ENCODE assay signal across 20 cellular contexts in the genomic region with DNA sequence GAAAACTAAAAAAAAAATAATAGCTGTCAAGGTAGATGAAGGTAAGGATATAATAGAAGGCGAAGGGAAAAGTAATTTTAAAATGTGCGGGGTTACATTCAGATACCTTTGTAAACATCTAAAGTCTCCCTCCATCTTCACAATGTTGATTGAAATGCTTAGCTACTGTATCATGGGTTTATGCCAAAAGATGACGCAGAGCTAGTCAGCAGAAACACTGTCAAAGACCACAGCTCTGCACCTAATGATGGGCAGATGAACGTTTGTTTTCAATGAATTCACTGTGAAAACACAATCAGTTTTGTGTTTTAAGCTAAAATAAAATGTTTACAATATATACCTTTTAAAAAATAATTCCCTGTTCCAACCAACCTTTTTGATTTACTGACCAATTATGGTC.
DNase-seq lines count a peak whose midpoint lies in the region; ATAC-seq, FAIRE-seq and TF ChIP-seq lines count a peak whose summit lies in the region.
"Had no signal": no experiment of that assay in that cellular context is flagged by ENCODE, and none has a peak within 500 bp of the region (broad histone marks: within the 10 kb centered on the region; RNA-seq: fewer than 3 reads in every experiment).

No MANE protein-coding gene starts in this region.

- no peak for ATAC-seq in GM19035 (IDR thresholded peaks at IDR 0.05; ENCODE audit: unreplicated experiment)
- ATAC-seq: A549; activated T-helper 17 cell treated with anti-CD3 and anti-CD28 coated beads, Interleukin-2, amount 50 U/mL, for 72 hours; HepG2; lower lobe of right lung; Panc1 had no signal

- no peak overlapping the region for H3K4me3 ChIP-seq in ACC112 (ENCODE audit: low read depth, low read length)
- no peak overlapping the region for H3K4me3 ChIP-seq in SJSA1
- no peak overlapping the region for H3K4me3 ChIP-seq in fibroblast of pulmonary artery (replicated peaks; ENCODE audit: low read depth, low read length)
- H3K4me3 ChIP-seq: A549, esophagus muscularis mucosa, lower lobe of right lung, upper lobe of left lung had no signal

- TF ChIP-seq CTCF in fibroblast of pulmonary artery (IDR thresholded peaks at IDR 0.05; ENCODE audit: low read length, missing control alignments) (no peak), GM20000 (IDR thresholded peaks at IDR 0.05; ENCODE audit: extremely low read depth, missing control alignments) (no peak)

- no peak overlapping the region for H2AFZ ChIP-seq in ACC112 (ENCODE audit: low read length, unreplicated experiment)

- FAIRE-seq in HTR-8/SVneo (lab: Jason Lieb, UNC), result peak; percentile 20
- FAIRE-seq: A549, HepG2 had no signal

- no peak for DNase-seq in HTR-8/SVneo (ENCODE audit: insufficient read length, low spot score)
- peak; percentile 57 to 65 for DNase-seq in SJSA1 (ENCODE audit: low read depth in 1 of 2, low spot score in 2 of 2)
- DNase-seq in fibroblast of pulmonary artery (ENCODE audit: low read depth), result peak; percentile 56
- no peak for DNase-seq in GM20000 (ENCODE audit: low spot score)
- DNase-seq in NCI-H748 treated with DMSO at 0.1 percent for 48 hours (lab: John Stamatoyannopoulos, UW), result no peak
- no peak for DNase-seq in activated CD4-positive, alpha-beta T cell treated with anti-CD3 and anti-CD28 coated beads for 48 hours
- DNase-seq: activated CD4-positive, alpha-beta T cell treated with anti-CD3 and anti-CD28 coated beads, Interleukin-2, amount 50 U/mL, for 4 hours; amniotic stem cell; cortex of kidney; lower lobe of right lung; stimulated activated CD4-positive, alpha-beta T cell treated with anti-CD3 and anti-CD28 coated beads, Interleukin-4, amount 100 ng/mL, for 1 hour; T1000; upper lobe of left lung had no signal

- no peaks in the 10 kb centered on the region for H3K9me3 ChIP-seq in SJSA1 (replicated peaks)
- H3K9me3 ChIP-seq: A549, esophagus muscularis mucosa, lower lobe of right lung, upper lobe of left lung had no signal

- H3K4me1 ChIP-seq in ACC112 (ENCODE audit: control insufficient read depth, insufficient read depth, low read length, unreplicated experiment) (peaks cover 31% of the 10 kb centered on the region), SJSA1 (replicated peaks) (peaks cover 47% of the 10 kb centered on the region)

- H3K79me2 ChIP-seq in ACC112 (ENCODE audit: control insufficient read depth, insufficient read depth, low read length, unreplicated experiment), result peaks cover 15% of the 10 kb centered on the region

- H3K27ac ChIP-seq in ACC112 (ENCODE audit: low read depth, low read length) (peak overlapping the region; percentile 8; the same call in 1 of the 2 replicates), SJSA1 (peak overlapping the region; percentile 52)
- H3K27ac ChIP-seq: A549, esophagus muscularis mucosa, lower lobe of right lung, upper lobe of left lung had no signal

- H3K27me3 ChIP-seq in ACC112 (ENCODE audit: insufficient read depth, low read length), result no peaks in the 10 kb centered on the region
- no peaks in the 10 kb centered on the region for H3K27me3 ChIP-seq in SJSA1 (replicated peaks)
- H3K27me3 ChIP-seq: esophagus muscularis mucosa, upper lobe of left lung had no signal

- H3K36me3 ChIP-seq in ACC112 (ENCODE audit: insufficient read depth, low read length) (0 out of 2 replicates have a peak, but pooled peaks cover 2% of the 10 kb centered on the region), SJSA1 (peaks cover 4% of the 10 kb centered on the region; the same call in 1 of the 2 replicates)
- H3K36me3 ChIP-seq: esophagus muscularis mucosa, lower lobe of right lung, upper lobe of left lung had no signal

Comparison
In these comparisons a context has a peak if more than half of its experiments do, and no peak if none do; other contexts are left out.
1. DNase-seq: peak in SJSA1 (2 of 2) and fibroblast of pulmonary artery (single experiment); none in HTR-8/SVneo (single experiment), GM20000 (single experiment), NCI-H748 treated with DMSO at 0.1 percent for 48 hours (single experiment) and activated CD4-positive, alpha-beta T cell treated with anti-CD3 and anti-CD28 coated beads for 48 hours (single experiment).